8 cellular contexts compared by ENCODE assay signal in genomic region chr4:16225996-16226815, GRCh38. TPM values are rescaled to one million over a fixed set of nuclear protein-coding genes. Genes with fewer than 3 reads are reported as not detected.
DNase-seq lines count a peak whose midpoint lies in the region; ATAC-seq and TF ChIP-seq lines count a peak whose summit lies in the region.

A gene with protein sequence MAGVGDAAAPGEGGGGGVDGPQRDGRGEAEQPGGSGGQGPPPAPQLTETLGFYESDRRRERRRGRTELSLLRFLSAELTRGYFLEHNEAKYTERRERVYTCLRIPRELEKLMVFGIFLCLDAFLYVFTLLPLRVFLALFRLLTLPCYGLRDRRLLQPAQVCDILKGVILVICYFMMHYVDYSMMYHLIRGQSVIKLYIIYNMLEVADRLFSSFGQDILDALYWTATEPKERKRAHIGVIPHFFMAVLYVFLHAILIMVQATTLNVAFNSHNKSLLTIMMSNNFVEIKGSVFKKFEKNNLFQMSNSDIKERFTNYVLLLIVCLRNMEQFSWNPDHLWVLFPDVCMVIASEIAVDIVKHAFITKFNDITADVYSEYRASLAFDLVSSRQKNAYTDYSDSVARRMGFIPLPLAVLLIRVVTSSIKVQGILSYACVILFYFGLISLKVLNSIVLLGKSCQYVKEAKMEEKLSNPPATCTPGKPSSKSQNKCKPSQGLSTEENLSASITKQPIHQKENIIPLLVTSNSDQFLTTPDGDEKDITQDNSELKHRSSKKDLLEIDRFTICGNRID (minus strand): TSS chr4:16226471. CDS start chr4:16226457, 14 bp downstream.

- ATAC-seq in HG02938 (IDR thresholded peaks at IDR 0.05; ENCODE audit: unreplicated experiment) = peak; percentile 61

- H3K4me1 Mint-ChIP-seq in activated CD4-positive, alpha-beta memory T cell treated with anti-CD3 and anti-CD28 coated beads, Interleukin-2, amount 10 ng/mL, durations not matched to agents 7 days and 5 days = peaks cover 43% of the 10 kb centered on the region

- no peaks in the 10 kb centered on the region for H3K27me3 Mint-ChIP-seq in activated CD4-positive, alpha-beta memory T cell treated with anti-CD3 and anti-CD28 coated beads, Interleukin-2, amount 10 ng/mL, durations not matched to agents 7 days and 5 days

- CTCF ChIA-PET in activated CD4-positive, alpha-beta memory T cell treated with anti-CD3 and anti-CD28 coated beads, Interleukin-2, amount 10 ng/mL, durations not matched to agents 7 days and 5 days (lab: Charles Lee) = no interaction called here

- H3K4me3 ChIP-seq in dorsolateral prefrontal cortex = peak within 1 kb of the TSS; percentile 38 to 93 (median 84)
- peak within 1 kb of the TSS; percentile 86 for H3K4me3 ChIP-seq in lower leg skin (ENCODE audit: low read depth, poor library complexity, severe bottlenecking)

- TF ChIP-seq CTCF in dorsolateral prefrontal cortex (IDR thresholded peaks at IDR 0.05 in 54 of 56, conservative IDR thresholded peaks at IDR 0.05 in 2 of 56; ENCODE audit: low read depth in 1 of 56, partially characterized antibody in 56 of 56) = no peak
- TF ChIP-seq CTCF in lower leg skin (IDR thresholded peaks at IDR 0.05) = no peak

- POLR2A ChIA-PET in activated CD4-positive, alpha-beta memory T cell treated with anti-CD3 and anti-CD28 coated beads, Interleukin-2, amount 10 ng/mL, durations not matched to agents 7 days and 5 days (lab: Charles Lee) = interaction anchor here (1.1 to 2.5 kb wide), 5 partner anchors 7 to 20 kb away, joined by 3 to 15 read pairs (median 7); no protein-coding TSS in a partner anchor

- intact Hi-C loops in dorsolateral prefrontal cortex (cut with DNase I) = loop anchor here in 1 of 2 donors (10.0 kb wide), 1 partner anchor 571 kb away; the partner anchor contains the start of gene FBXL5
- intact Hi-C loops in lower leg skin (cut with DNase I; ENCODE audit: low total_unique reads) = no loop called here

- 0 to 1% methylated on average over 12 to 16 of the region's 135 CpGs for WGBS in lower leg skin, 2 donors

- DNase-seq in SKM-1 treated with dmso at 0.1 percent for 144 hours (lab: John Stamatoyannopoulos, UW; ENCODE audit: unreplicated experiment) (peak; percentile 36), SKM-1 (lab: John Stamatoyannopoulos, UW; ENCODE audit: unreplicated experiment) (no peak), NCI-H2196 treated with DMSO at 0.1 percent for 48 hours (lab: John Stamatoyannopoulos, UW; ENCODE audit: unreplicated experiment) (peak; percentile 38), dorsolateral prefrontal cortex (peak; percentile 57 to 86 (median 74)), lower leg skin (ENCODE audit: low spot score in 2 of 2) (peak; percentile 62 to 94)
- peak; percentile 81 for DNase-seq in activated CD4-positive, alpha-beta memory T cell treated with anti-CD3 and anti-CD28 coated beads, Interleukin-2, amount 10 ng/mL, durations not matched to agents 7 days and 5 days
- DNase-seq in stimulated activated CD4-positive, alpha-beta T cell treated with anti-CD3 and anti-CD28 coated beads, TNF-alpha, amount 100 ng/mL, for 1 hour (ENCODE audit: low read depth in 3 of 3, low spot score in 1 of 3) = peak; percentile 27 to 73 (median 62)

- H3K27ac Mint-ChIP-seq in activated CD4-positive, alpha-beta memory T cell treated with anti-CD3 and anti-CD28 coated beads, Interleukin-2, amount 10 ng/mL, durations not matched to agents 7 days and 5 days = peak within 1 kb of the TSS; percentile 90

- H3K9me3 Mint-ChIP-seq in activated CD4-positive, alpha-beta memory T cell treated with anti-CD3 and anti-CD28 coated beads, Interleukin-2, amount 10 ng/mL, durations not matched to agents 7 days and 5 days = no peaks in the 10 kb centered on the region

- peak within 1 kb of the TSS; percentile 79 to 100 (median 96) for H3K27ac ChIP-seq in dorsolateral prefrontal cortex

- H3K4me3 Mint-ChIP-seq in activated CD4-positive, alpha-beta memory T cell treated with anti-CD3 and anti-CD28 coated beads, Interleukin-2, amount 10 ng/mL, durations not matched to agents 7 days and 5 days = peak within 1 kb of the TSS; percentile 93

- H3K36me3 Mint-ChIP-seq in activated CD4-positive, alpha-beta memory T cell treated with anti-CD3 and anti-CD28 coated beads, Interleukin-2, amount 10 ng/mL, durations not matched to agents 7 days and 5 days (ENCODE audit: low read depth) = peaks cover 17% of the 10 kb centered on the region

- no peaks in the 10 kb centered on the region for H3K27me3 ChIP-seq in dorsolateral prefrontal cortex

- no peak for TF ChIP-seq POLR2A in lower leg skin (IDR thresholded peaks at IDR 0.05)

RNA-seq across cellular contexts. Expression of the gene that starts here (rescaled TPM):
- 10 to 100 TPM; 44.2 to 52.6 TPM for total RNA-seq in activated CD4-positive, alpha-beta memory T cell treated with anti-CD3 and anti-CD28 coated beads, Interleukin-2, amount 10 ng/mL, durations not matched to agents 7 days and 5 days
- total RNA-seq in dorsolateral prefrontal cortex (100 to 1,000 TPM in 4 of 120 experiments, 10 to 100 TPM in 116; 59.3 to 107 (median 81.7) TPM), lower leg skin (10 to 100 TPM; 10.5 to 31.0 (median 18.7) TPM)
